24 cellular contexts compared by ENCODE assay signal in genomic region chr1:11906870-11907269, GRCh38. TPM values are rescaled to one million over a fixed set of nuclear protein-coding genes. Genes with fewer than 3 reads are reported as not detected.
DNase-seq lines count a peak whose midpoint lies in the region; ATAC-seq and TF ChIP-seq lines count a peak whose summit lies in the region.
"Had no signal": no experiment of that assay in that cellular context is flagged by ENCODE, and none has a peak within 500 bp of the region (broad histone marks: within the 10 kb centered on the region; RNA-seq: fewer than 3 reads in every experiment).

No MANE protein-coding gene starts in this region.

- no peaks in the 10 kb centered on the region for H3K9me3 ChIP-seq in CD4-positive, alpha-beta T cell (ENCODE audit: control insufficient read depth, low read length)
- H3K9me3 ChIP-seq in HUES64 (ENCODE audit: insufficient read depth, low read depth, low read length) (no peaks in the 10 kb centered on the region), neural cell (ENCODE audit: low read length) (no peaks in the 10 kb centered on the region), esophagus squamous epithelium (no peaks in the 10 kb centered on the region), tibial artery (no peaks in the 10 kb centered on the region)
- H3K9me3 ChIP-seq: Caco-2, gastrocnemius medialis, prostate gland had no signal

- no peak for TF ChIP-seq POLR2A in esophagus squamous epithelium (IDR thresholded peaks at IDR 0.05)

- H3K9me3 Mint-ChIP-seq in CD4-positive, alpha-beta T cell: no peaks in the 10 kb centered on the region
- H3K9me3 Mint-ChIP-seq in activated T-helper 1 cell treated with anti-CD3 and anti-CD28 coated beads, Interleukin-12 subunit alpha, Interleukin-12 subunit beta, Interleukin-2, Interleukin-4 antibody, amounts not matched to agents 30 ng/mL and 10 ng/mL and 1 ng/mL, durations not matched to agents 14 hours and 24 hours and 36 hours: no peaks in the 10 kb centered on the region
- H3K9me3 Mint-ChIP-seq: nephron had no signal

- peak overlapping the region; percentile 35 for H3K4me3 Mint-ChIP-seq in CD4-positive, alpha-beta T cell
- no peak overlapping the region for H3K4me3 Mint-ChIP-seq in activated T-helper 1 cell treated with anti-CD3 and anti-CD28 coated beads, Interleukin-12 subunit alpha, Interleukin-12 subunit beta, Interleukin-2, Interleukin-4 antibody, amounts not matched to agents 30 ng/mL and 10 ng/mL and 1 ng/mL, durations not matched to agents 14 hours and 24 hours and 36 hours
- H3K4me3 Mint-ChIP-seq: HFFc6 had no signal

- H3K4me2 ChIP-seq in neural cell (ENCODE audit: low read length): no peak overlapping the region

- no peak for TF ChIP-seq CTCF in CD4-positive, alpha-beta T cell (IDR thresholded peaks at IDR 0.05)
- no peak for TF ChIP-seq CTCF in neural cell (IDR thresholded peaks at IDR 0.05; ENCODE audit: poor library complexity, severe bottlenecking)
- no peak for TF ChIP-seq CTCF in esophagus squamous epithelium (IDR thresholded peaks at IDR 0.05)
- TF ChIP-seq CTCF in tibial artery (IDR thresholded peaks at IDR 0.05): no peak

- TF ChIP-seq EP300 in neural cell (conservative IDR thresholded peaks at IDR 0.05; ENCODE audit: poor library complexity, severe bottlenecking): no peak

- WGBS in HUES64: 68% methylated on average over 10 of the region's 10 CpGs
- 69 to 74% methylated on average over 9 to 10 of the region's 10 CpGs for WGBS in esophagus squamous epithelium, 2 donors

- CTCF ChIA-PET in CD4-positive, alpha-beta T cell (lab: Charles Lee): no interaction called here

- TF ChIP-seq RAD21 in neural cell (conservative IDR thresholded peaks at IDR 0.05): no peak

- H3K27ac Mint-ChIP-seq in CD4-positive, alpha-beta T cell: peak overlapping the region; percentile 89
- H3K27ac Mint-ChIP-seq in activated T-helper 1 cell treated with anti-CD3 and anti-CD28 coated beads, Interleukin-12 subunit alpha, Interleukin-12 subunit beta, Interleukin-2, Interleukin-4 antibody, amounts not matched to agents 30 ng/mL and 10 ng/mL and 1 ng/mL, durations not matched to agents 14 hours and 24 hours and 36 hours: peak overlapping the region; percentile 58

- H3K9me2 ChIP-seq in neural cell (ENCODE audit: insufficient read depth, low read length): no peaks in the 10 kb centered on the region

- no peaks in the 10 kb centered on the region for H3F3A ChIP-seq in neural cell (ENCODE audit: insufficient read depth, low read length, poor library complexity, severe bottlenecking)

- H3K9ac ChIP-seq in HUES64 (ENCODE audit: low read depth, low read length) (no peak overlapping the region), neural cell (ENCODE audit: low read length) (peak overlapping the region; percentile 42)

- H3K36me3 ChIP-seq in HUES64 (ENCODE audit: insufficient read depth, low read length) (no peaks in the 10 kb centered on the region), neural cell (ENCODE audit: insufficient read depth, low read length) (no peaks in the 10 kb centered on the region), esophagus squamous epithelium (no peaks in the 10 kb centered on the region), tibial artery (no peaks in the 10 kb centered on the region)
- H3K36me3 ChIP-seq: gastrocnemius medialis, prostate gland had no signal

- H3K4me3 ChIP-seq in HUES64 (ENCODE audit: low read length): no peak overlapping the region
- H3K4me3 ChIP-seq in neural cell (ENCODE audit: low read length): no peak overlapping the region
- no peak overlapping the region for H3K4me3 ChIP-seq in esophagus squamous epithelium
- H3K4me3 ChIP-seq in tibial artery: no peak overlapping the region
- H3K4me3 ChIP-seq: gastrocnemius medialis, prostate gland had no signal

- no peak for ATAC-seq in CD4-positive, alpha-beta T cell (ENCODE audit: poor library complexity)
- ATAC-seq in GM21723 (IDR thresholded peaks at IDR 0.05; ENCODE audit: unreplicated experiment): no peak

- POLR2A ChIA-PET in CD4-positive, alpha-beta T cell (lab: Charles Lee): interaction anchor here (0.6 to 1.8 kb wide), 2 partner anchors 242 to 264 kb away, joined by 3 to 16 read pairs; partner anchors contain the start of gene FBXO6

- intact Hi-C loops in CD4-positive, alpha-beta T cell (cut with DNase I, micrococcal nuclease): loop anchor here (1.0 to 10.0 kb wide), 6 partner anchors 50 to 268 kb away; partner anchors contain the start of genes CLCN6 (in 1 of the 2), FBXO2 (in 1 of the 2), FBXO44 (in 1 of the 2) and NPPB (in 1 of the 2)
- intact Hi-C loops in activated T-helper 1 cell treated with anti-CD3 and anti-CD28 coated beads, Interleukin-12 subunit alpha, Interleukin-12 subunit beta, Interleukin-2, Interleukin-4 antibody, amounts not matched to agents 30 ng/mL and 10 ng/mL and 1 ng/mL, durations not matched to agents 14 hours and 24 hours and 36 hours (cut with micrococcal nuclease): loop anchor here (1.0 to 10.0 kb wide), 4 partner anchors 69 to 632 kb away; partner anchors contain the start of genes FBXO2, FBXO44 and UBIAD1
- intact Hi-C loops in esophagus squamous epithelium (cut with DNase I) (no loop called here), tibial artery (cut with DNase I; ENCODE audit: low total_unique reads) (loop anchor here (5.0 kb wide), 2 partner anchors 65 to 120 kb away; no protein-coding TSS in a partner anchor)

- no peaks in the 10 kb centered on the region for H4K20me1 ChIP-seq in neural cell (ENCODE audit: insufficient read depth)

- H2AFZ ChIP-seq in neural cell (ENCODE audit: low read depth, low read length): no peak overlapping the region

- H3K36me3 Mint-ChIP-seq in CD4-positive, alpha-beta T cell (ENCODE audit: low read depth): peaks cover 16% of the 10 kb centered on the region
- H3K36me3 Mint-ChIP-seq in activated T-helper 1 cell treated with anti-CD3 and anti-CD28 coated beads, Interleukin-12 subunit alpha, Interleukin-12 subunit beta, Interleukin-2, Interleukin-4 antibody, amounts not matched to agents 30 ng/mL and 10 ng/mL and 1 ng/mL, durations not matched to agents 14 hours and 24 hours and 36 hours (ENCODE audit: low read depth): no peaks in the 10 kb centered on the region

- peaks cover 41% of the 10 kb centered on the region for H3K4me1 Mint-ChIP-seq in CD4-positive, alpha-beta T cell (ENCODE audit: low read depth)
- H3K4me1 Mint-ChIP-seq in activated T-helper 1 cell treated with anti-CD3 and anti-CD28 coated beads, Interleukin-12 subunit alpha, Interleukin-12 subunit beta, Interleukin-2, Interleukin-4 antibody, amounts not matched to agents 30 ng/mL and 10 ng/mL and 1 ng/mL, durations not matched to agents 14 hours and 24 hours and 36 hours (ENCODE audit: low read depth): peaks cover 38% of the 10 kb centered on the region

- no peak overlapping the region for H3K27ac ChIP-seq in CD4-positive, alpha-beta T cell (ENCODE audit: low read depth, low read length)
- H3K27ac ChIP-seq in HUES64 (ENCODE audit: low read depth, low read length) (peak overlapping the region; percentile 37; the same call in 1 of the 2 replicates), neural cell (ENCODE audit: low read length) (peak overlapping the region; percentile 14), esophagus squamous epithelium (no peak overlapping the region), tibial artery (no peak overlapping the region)

- no peaks in the 10 kb centered on the region for H3K79me2 ChIP-seq in neural cell (replicated peaks; ENCODE audit: insufficient read depth, low read length)

- H3K27me3 Mint-ChIP-seq in CD4-positive, alpha-beta T cell: peaks cover 26% of the 10 kb centered on the region
- H3K27me3 Mint-ChIP-seq in activated T-helper 1 cell treated with anti-CD3 and anti-CD28 coated beads, Interleukin-12 subunit alpha, Interleukin-12 subunit beta, Interleukin-2, Interleukin-4 antibody, amounts not matched to agents 30 ng/mL and 10 ng/mL and 1 ng/mL, durations not matched to agents 14 hours and 24 hours and 36 hours (ENCODE audit: insufficient read depth): peaks cover 23% of the 10 kb centered on the region

- DNase-seq in CD4-positive, alpha-beta T cell: no peak
- no peak for DNase-seq in activated T-helper 1 cell treated with anti-CD3 and anti-CD28 coated beads, Interleukin-12 subunit alpha, Interleukin-12 subunit beta, Interleukin-2, Interleukin-4 antibody, amounts not matched to agents 30 ng/mL and 10 ng/mL and 1 ng/mL, durations not matched to agents 14 hours and 24 hours and 36 hours (ENCODE audit: low spot score)
- DNase-seq in esophagus squamous epithelium (lab: John Stamatoyannopoulos, UW) (no peak), tibial artery (no peak)
- DNase-seq: activated CD4-positive, alpha-beta T cell treated with anti-CD3 and anti-CD28 coated beads, Interleukin-2, amount 50 U/mL, for 4 hours; activated naive CD4-positive, alpha-beta T cell treated with Interleukin-2 at 50 U/mL for 16 hours; activated T-cell treated with anti-CD3 and anti-CD28 coated beads for 4 hours; Caco-2; gastrocnemius medialis; HFFc6; MM.1S; NCI-H1436; NCI-H2171; NCI-H526 treated with DMSO at 0.1 percent for 48 hours; stimulated activated CD4-positive, alpha-beta T cell treated with anti-CD3 and anti-CD28 coated beads, Interleukin-4, amount 100 ng/mL, for 24 hours; T-helper 1 cell had no signal

- peaks cover 10% of the 10 kb centered on the region for H3K27me3 ChIP-seq in CD4-positive, alpha-beta T cell (ENCODE audit: control insufficient read depth, insufficient read depth, low read length)
- H3K27me3 ChIP-seq in HUES64 (ENCODE audit: insufficient read depth, low read length): no peaks in the 10 kb centered on the region
- no peaks in the 10 kb centered on the region for H3K27me3 ChIP-seq in neural cell (ENCODE audit: insufficient read depth, low read depth, low read length)
- no peaks in the 10 kb centered on the region for H3K27me3 ChIP-seq in esophagus squamous epithelium
- H3K27me3 ChIP-seq in tibial artery: no peaks in the 10 kb centered on the region
- H3K27me3 ChIP-seq: gastrocnemius medialis had no signal

- H3K4me1 ChIP-seq in HUES64 (ENCODE audit: insufficient read depth, low read length) (peaks cover 4% of the 10 kb centered on the region; the same call in 1 of the 2 replicates), esophagus squamous epithelium (peaks cover 0 to 18% (median 0%) of the 10 kb centered on the region in 3 donors), tibial artery (peaks cover 0 to 3% (median 0%) of the 10 kb centered on the region in 4 donors)
- H3K4me1 ChIP-seq: gastrocnemius medialis, prostate gland had no signal

RNA-seq across cellular contexts. Expression of gene KIAA2013, which starts 19.4 kb away (rescaled TPM):
- 1 to 10 TPM; 7.6 to 8.3 TPM for total RNA-seq in CD4-positive, alpha-beta T cell
- polyA plus RNA-seq in HUES64 (2013, experiment 1 of 2): 25.1 TPM
- 24.4 TPM for polyA plus RNA-seq in HUES64 (2013, experiment 2 of 2)
- 38.2 and 39.1 TPM in 2 replicates for total RNA-seq in activated T-helper 1 cell treated with anti-CD3 and anti-CD28 coated beads, Interleukin-12 subunit alpha, Interleukin-12 subunit beta, Interleukin-2, Interleukin-4 antibody, amounts not matched to agents 30 ng/mL and 10 ng/mL and 1 ng/mL, durations not matched to agents 14 hours and 24 hours and 36 hours
- 24.9 and 34.5 TPM in 2 replicates for polyA plus RNA-seq in neural cell
- 32.8 and 38.7 TPM in 2 replicates for polyA minus RNA-seq in neural cell
- total RNA-seq in esophagus squamous epithelium: 10 to 100 TPM; 40.4 to 50.5 (median 47.9) TPM

RNA-seq across cellular contexts. Expression of gene PLOD1, which starts 27.6 kb away (rescaled TPM):
- 1 to 10 TPM; 1.6 to 1.8 TPM for total RNA-seq in CD4-positive, alpha-beta T cell
- 38.4 TPM for polyA plus RNA-seq in HUES64 (2013, experiment 1 of 2)
- 43.2 TPM for polyA plus RNA-seq in HUES64 (2013, experiment 2 of 2)
- total RNA-seq in activated T-helper 1 cell treated with anti-CD3 and anti-CD28 coated beads, Interleukin-12 subunit alpha, Interleukin-12 subunit beta, Interleukin-2, Interleukin-4 antibody, amounts not matched to agents 30 ng/mL and 10 ng/mL and 1 ng/mL, durations not matched to agents 14 hours and 24 hours and 36 hours: 32.3 and 37.8 TPM in 2 replicates
- polyA plus RNA-seq in neural cell: 2.1 and 6.9 TPM in 2 replicates
- 2.2 and 3.5 TPM in 2 replicates for polyA minus RNA-seq in neural cell
- total RNA-seq in esophagus squamous epithelium: 10 to 100 TPM; 29.8 to 38.1 (median 34.3) TPM

RNA-seq across cellular contexts. Expression of gene NPPB, which starts 48.1 kb away (rescaled TPM):
- total RNA-seq in CD4-positive, alpha-beta T cell: not detected
- 1.4 TPM for polyA plus RNA-seq in HUES64 (2013, experiment 1 of 2)
- 1.8 TPM for polyA plus RNA-seq in HUES64 (2013, experiment 2 of 2)
- total RNA-seq in activated T-helper 1 cell treated with anti-CD3 and anti-CD28 coated beads, Interleukin-12 subunit alpha, Interleukin-12 subunit beta, Interleukin-2, Interleukin-4 antibody, amounts not matched to agents 30 ng/mL and 10 ng/mL and 1 ng/mL, durations not matched to agents 14 hours and 24 hours and 36 hours: not detected in 2 replicates
- not detected in 2 replicates for polyA plus RNA-seq in neural cell
- not detected in 2 replicates for polyA minus RNA-seq in neural cell
- total RNA-seq in esophagus squamous epithelium: not detected
- total RNA-seq: cerebellum, gastrocnemius medialis, HFFc6, prostate gland, ureter had no signal

RNA-seq across cellular contexts. Expression of gene NPPA, which starts 59.3 kb away (rescaled TPM):
- not detected for total RNA-seq in CD4-positive, alpha-beta T cell
- not detected for polyA plus RNA-seq in HUES64 (2013, experiment 1 of 2)
- not detected for polyA plus RNA-seq in HUES64 (2013, experiment 2 of 2)
- total RNA-seq in activated T-helper 1 cell treated with anti-CD3 and anti-CD28 coated beads, Interleukin-12 subunit alpha, Interleukin-12 subunit beta, Interleukin-2, Interleukin-4 antibody, amounts not matched to agents 30 ng/mL and 10 ng/mL and 1 ng/mL, durations not matched to agents 14 hours and 24 hours and 36 hours: not detected in 2 replicates
- polyA plus RNA-seq in neural cell: not detected in 2 replicates
- not detected in 2 replicates for polyA minus RNA-seq in neural cell
- not detected for total RNA-seq in esophagus squamous epithelium
- total RNA-seq: Caco-2, Daoy, HFFc6, ureter had no signal

Comparison
In these comparisons a context has a peak if more than half of its experiments do, and no peak if none do; other contexts are left out.
1. H3K27ac ChIP-seq: peak in HUES64 (single experiment) and neural cell (single experiment); none in CD4-positive, alpha-beta T cell (single experiment), esophagus squamous epithelium (0 of 4) and tibial artery (0 of 2).
2. RNA of gene PLOD1, which starts 27.6 kb away (total RNA-seq): 32.3 to 37.8 TPM in activated T-helper 1 cell treated with anti-CD3 and anti-CD28 coated beads, Interleukin-12 subunit alpha, Interleukin-12 subunit beta, Interleukin-2, Interleukin-4 antibody, amounts not matched to agents 30 ng/mL and 10 ng/mL and 1 ng/mL, durations not matched to agents 14 hours and 24 hours and 36 hours and 29.8 to 38.1 TPM in esophagus squamous epithelium; 1.6 to 1.8 TPM in CD4-positive, alpha-beta T cell; every median in the first group is over 10 times any median in the second.